ENCODE assay signal across 8 cellular contexts in the genomic region with DNA sequence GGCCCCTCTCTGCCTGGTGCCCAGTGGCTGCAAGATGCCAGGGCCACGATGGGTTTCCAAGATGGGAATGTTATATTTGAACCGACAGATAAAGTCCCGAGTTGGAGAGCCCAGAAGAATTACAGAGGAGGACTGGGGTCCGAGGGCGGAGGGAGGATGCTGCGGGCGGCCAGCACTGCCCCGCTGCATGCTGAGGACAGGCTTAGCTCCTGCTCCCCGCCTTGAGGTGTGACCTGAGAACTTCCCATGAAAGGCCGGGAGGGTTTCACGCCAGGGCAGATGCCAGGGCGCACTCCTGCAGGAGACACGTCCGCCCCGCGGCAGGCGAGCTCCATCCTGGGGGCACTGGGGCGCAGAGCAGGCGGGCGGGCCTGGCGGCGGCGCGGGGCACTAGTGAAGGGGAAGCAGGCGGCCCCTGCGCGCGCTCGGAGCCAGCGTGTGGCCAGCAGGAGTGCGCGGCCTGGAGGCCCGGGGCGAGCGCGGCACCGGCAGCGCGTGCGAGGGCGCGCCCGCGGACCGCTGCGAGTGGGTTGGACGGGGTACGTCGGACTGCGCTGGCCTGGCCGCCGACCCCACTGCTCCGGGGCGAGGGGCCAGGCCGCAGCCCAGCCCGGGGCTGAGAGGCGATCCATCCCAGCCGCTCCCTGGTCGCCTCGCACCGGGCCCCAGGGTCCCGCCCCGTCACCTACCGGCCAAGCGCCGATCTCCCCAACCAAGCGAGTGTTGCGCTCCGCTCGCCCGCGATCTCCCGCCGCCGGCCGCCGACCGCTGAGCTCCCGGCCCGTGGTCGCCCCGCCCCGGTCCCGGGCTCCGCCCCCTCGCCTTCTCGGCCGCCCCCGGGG. TPM values are rescaled to one million over a fixed set of nuclear protein-coding genes. Genes with fewer than 3 reads are reported as not detected.
DNase-seq lines count a peak whose midpoint lies in the region; ATAC-seq and TF ChIP-seq lines count a peak whose summit lies in the region.

A gene (minus strand): TSS at position 750 of the 842 bp plus-strand sequence. CDS start 26,275 bp downstream, outside the sequence.

- ATAC-seq in GM18511 (IDR thresholded peaks at IDR 0.05; ENCODE audit: unreplicated experiment) (peak; percentile 22), HG03280 (IDR thresholded peaks at IDR 0.05; ENCODE audit: unreplicated experiment) (peak; percentile 16)
- peak; percentile 40 to 43 for ATAC-seq in naive thymus-derived CD8-positive, alpha-beta T cell

- H3K36me3 Mint-ChIP-seq in naive thymus-derived CD8-positive, alpha-beta T cell, result peaks cover 0 to 4% (median 0%) of the 10 kb centered on the region in 3 donors

- no peaks in the 10 kb centered on the region for H3K36me3 ChIP-seq in tibial nerve

- no peaks in the 10 kb centered on the region for H3K27me3 ChIP-seq in tibial nerve

- peak within 1 kb of the TSS; percentile 95 to 98 (median 96) for H3K27ac ChIP-seq in tibial nerve

- TF ChIP-seq CTCF in AG04449 (IDR thresholded peaks at IDR 0.05; ENCODE audit: insufficient read depth, low read length, missing control alignments) (peak; percentile 13), tibial nerve (IDR thresholded peaks at IDR 0.05) (peak in 2 of 5 experiments; percentile 67 to 68)

- POLR2A ChIA-PET in AG04449 (lab: Yijun Ruan, JAX), result interaction anchor here (0.7 to 2.5 kb wide), 10 partner anchors 9 to 56 kb away, joined by 3 to 15 read pairs (median 4); no protein-coding TSS in a partner anchor
- POLR2A ChIA-PET in naive thymus-derived CD8-positive, alpha-beta T cell (lab: Charles Lee), result interaction anchor here (0.6 to 5.1 kb wide), 44 partner anchors 8 to 1098 kb away, joined by 3 to 115 read pairs (median 4); a partner anchor contains a TSS

- H3K27ac Mint-ChIP-seq in naive thymus-derived CD8-positive, alpha-beta T cell, result peak within 1 kb of the TSS; percentile 91 to 99 (median 98)

- peaks cover 0 to 4% (median 0%) of the 10 kb centered on the region in 5 donors for H3K27me3 Mint-ChIP-seq in naive thymus-derived CD8-positive, alpha-beta T cell

- whole genome bisulfite sequencing in tibial nerve, 2 donors, result 0 to 4% methylated on average over 9 to 60 of the region's 89 CpGs

- DNase-seq in AG04449 (ENCODE audit: low read depth, low spot score) (no peak), OCI-M1 (lab: John Stamatoyannopoulos, UW) (peak; percentile 75), fibroblast of gingiva (ENCODE audit: low read depth) (peak; percentile 80), tibial nerve (ENCODE audit: low spot score in 2 of 2) (peak in 1 of 2 donors; percentile 54)
- peak; percentile 34 to 57 for DNase-seq in activated T-helper 1 cell treated with anti-CD3 and anti-CD28 coated beads, Interleukin-2, amount 50 U/mL, for 16 hours (ENCODE audit: low read depth in 1 of 2, low spot score in 1 of 2)
- peak in 9 of 10 donors; percentile 52 to 82 (median 71) for DNase-seq in naive thymus-derived CD8-positive, alpha-beta T cell

- H3K4me3 ChIP-seq in AG04449 (ENCODE audit: low read depth, low read length) (peak within 1 kb of the TSS; percentile 86), tibial nerve (peak within 1 kb of the TSS; percentile 65 to 90 (median 76))

- H3K9me3 Mint-ChIP-seq in naive thymus-derived CD8-positive, alpha-beta T cell, result no peaks in the 10 kb centered on the region

- H3K4me3 Mint-ChIP-seq in naive thymus-derived CD8-positive, alpha-beta T cell, result peak within 1 kb of the TSS; percentile 76 to 96 (median 94)

- CTCF ChIA-PET in AG04449 (lab: Yijun Ruan, JAX), result interaction anchor here (0.6 to 5.7 kb wide), 22 partner anchors 10 to 181 kb away, joined by 3 to 32 read pairs (median 4); a partner anchor contains a TSS

- peaks cover 52 to 90% (median 85%) of the 10 kb centered on the region in 4 donors for H3K4me1 Mint-ChIP-seq in naive thymus-derived CD8-positive, alpha-beta T cell

- peaks cover 0 to 77% (median 52%) of the 10 kb centered on the region in 4 donors for H3K4me1 ChIP-seq in tibial nerve

- H3K9me3 ChIP-seq in tibial nerve, result no peaks in the 10 kb centered on the region

- peak in 1 of 2 donors; percentile 47 for TF ChIP-seq EP300 in tibial nerve (IDR thresholded peaks at IDR 0.05)

- peak; percentile 87 to 95 for TF ChIP-seq POLR2A in tibial nerve (IDR thresholded peaks at IDR 0.05)

RNA-seq across cellular contexts. Expression of the gene that starts here (rescaled TPM):
- 10 to 100 TPM; 37.6 to 37.8 TPM for total RNA-seq in naive thymus-derived CD8-positive, alpha-beta T cell
- 1 to 10 TPM in 2 of 3 donors, under 1 TPM in 1; 0.73 to 7.2 (median 1.8) TPM for polyA plus RNA-seq in naive thymus-derived CD8-positive, alpha-beta T cell
- total RNA-seq in tibial nerve, result 10 to 100 TPM in 3 of 4 donors, 1 to 10 TPM in 1; 9.6 to 15.6 (median 13.3) TPM
